1 cellular context compared by ENCODE assay signal in genomic region chr3:60935709-60936108, GRCh38.
TF ChIP-seq lines count a peak whose summit lies in the region.

No MANE protein-coding gene starts in this region.

TF ChIP-seq in SK-N-SH, 30 proteins besides CTCF, POLR2A, EP300 and RAD21 (continued from another document):
- TF ChIP-seq, protein P1, sequence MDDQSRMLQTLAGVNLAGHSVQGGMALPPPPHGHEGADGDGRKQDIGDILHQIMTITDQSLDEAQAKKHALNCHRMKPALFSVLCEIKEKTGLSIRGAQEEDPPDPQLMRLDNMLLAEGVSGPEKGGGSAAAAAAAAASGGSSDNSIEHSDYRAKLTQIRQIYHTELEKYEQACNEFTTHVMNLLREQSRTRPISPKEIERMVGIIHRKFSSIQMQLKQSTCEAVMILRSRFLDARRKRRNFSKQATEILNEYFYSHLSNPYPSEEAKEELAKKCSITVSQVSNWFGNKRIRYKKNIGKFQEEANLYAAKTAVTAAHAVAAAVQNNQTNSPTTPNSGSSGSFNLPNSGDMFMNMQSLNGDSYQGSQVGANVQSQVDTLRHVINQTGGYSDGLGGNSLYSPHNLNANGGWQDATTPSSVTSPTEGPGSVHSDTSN (IDR thresholded peaks at IDR 0.05) = peak; percentile 63
- TF ChIP-seq FOSL2 (IDR thresholded peaks at IDR 0.05; ENCODE audit: borderline replicate concordance, low read depth) = peak; percentile 92
- TF ChIP-seq JUND (IDR thresholded peaks at IDR 0.05) = peak; percentile 83
- TF ChIP-seq TAF1 (IDR thresholded peaks at IDR 0.05; ENCODE audit: borderline replicate concordance, low read depth, low read length) = no peak
- TF ChIP-seq USF1 (IDR thresholded peaks at IDR 0.05; ENCODE audit: borderline replicate concordance, low read depth) = no peak
- no peak for TF ChIP-seq ZBTB33 (IDR thresholded peaks at IDR 0.05; ENCODE audit: borderline replicate concordance, low read depth)
- no peak for TF ChIP-seq RFX5 (IDR thresholded peaks at IDR 0.05; ENCODE audit: low read length)
